In the genomic region with DNA sequence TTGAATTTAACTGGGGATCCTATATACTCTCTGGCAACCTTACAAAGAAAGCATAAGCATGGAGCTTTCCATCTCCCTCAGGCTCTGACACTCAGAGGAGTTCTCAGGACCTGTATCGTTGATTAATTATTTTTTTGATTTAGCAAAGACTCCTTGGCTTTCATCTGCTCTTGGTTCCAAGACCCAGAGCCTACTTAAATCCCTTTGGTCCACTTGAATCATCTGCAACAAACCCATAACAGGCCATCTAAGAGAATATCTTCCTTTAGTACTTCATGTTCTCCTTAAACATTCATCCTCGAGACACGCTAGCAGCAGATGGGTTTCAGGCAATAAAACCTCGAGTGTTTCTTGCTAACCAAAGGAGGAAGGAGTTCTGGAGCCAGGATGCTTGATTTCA, we compare ENCODE assay signal across 1 cellular context.
TF ChIP-seq lines count a peak whose summit lies in the region.

No MANE protein-coding gene starts in this region.

TF ChIP-seq in SK-N-SH treated with all-trans-retinoic acid at 6 μM for 48 hours, 23 proteins besides CTCF, POLR2A, EP300 and RAD21 (continued from another document):
- TF ChIP-seq POU6F1 (CRISPR knock-in tag; IDR thresholded peaks at IDR 0.05; ENCODE audit: borderline replicate concordance, low read depth) (no peak), RARB (CRISPR knock-in tag; IDR thresholded peaks at IDR 0.05) (no peak), TSHZ2 (CRISPR knock-in tag; IDR thresholded peaks at IDR 0.05) (no peak), ZC3H10 (CRISPR knock-in tag; IDR thresholded peaks at IDR 0.05) (no peak), TOX (CRISPR knock-in tag; IDR thresholded peaks at IDR 0.05; ENCODE audit: borderline replicate concordance) (no peak)
TF ChIP-seq in SK-N-SH treated with all-trans-retinoic acid at 6 μM for 48 hours: peak in this region for 0.
